In genomic region chr1:87586501-87586900, GRCh38 we compare ENCODE assay signal across 9 cellular contexts.
"Had no signal": no experiment of that assay in that cellular context is flagged by ENCODE, and none has a peak within 500 bp of the region (broad histone marks: within the 10 kb centered on the region; RNA-seq: fewer than 3 reads in every experiment).

No MANE protein-coding gene starts in this region.

- H3K4me3 ChIP-seq: GM23248, GM23338, HAP-1 had no signal

- ATAC-seq: GM23338, HCT116 had no signal

- H3K27ac ChIP-seq: GM23248 had no signal

- DNase-seq: GM23248, GOT3, H7, H9, HCEC 1CT, HFFc6 had no signal

- H3K9me3 ChIP-seq: HAP-1 had no signal

- H3K36me3 ChIP-seq: HAP-1 had no signal

- H3K4me2 ChIP-seq: GM23338 had no signal

- H3K4me3 Mint-ChIP-seq: GM23338, H9, HFFc6 had no signal

- H3K27ac Mint-ChIP-seq: GM23338, H9, HFFc6 had no signal

- H3K9me3 Mint-ChIP-seq: GM23338, H9, HFFc6 had no signal

- H3K9ac ChIP-seq: GM23248 had no signal

- H2AFZ ChIP-seq: GM23248, GM23338 had no signal
